18 cellular contexts compared by ENCODE assay signal in the genomic region with DNA sequence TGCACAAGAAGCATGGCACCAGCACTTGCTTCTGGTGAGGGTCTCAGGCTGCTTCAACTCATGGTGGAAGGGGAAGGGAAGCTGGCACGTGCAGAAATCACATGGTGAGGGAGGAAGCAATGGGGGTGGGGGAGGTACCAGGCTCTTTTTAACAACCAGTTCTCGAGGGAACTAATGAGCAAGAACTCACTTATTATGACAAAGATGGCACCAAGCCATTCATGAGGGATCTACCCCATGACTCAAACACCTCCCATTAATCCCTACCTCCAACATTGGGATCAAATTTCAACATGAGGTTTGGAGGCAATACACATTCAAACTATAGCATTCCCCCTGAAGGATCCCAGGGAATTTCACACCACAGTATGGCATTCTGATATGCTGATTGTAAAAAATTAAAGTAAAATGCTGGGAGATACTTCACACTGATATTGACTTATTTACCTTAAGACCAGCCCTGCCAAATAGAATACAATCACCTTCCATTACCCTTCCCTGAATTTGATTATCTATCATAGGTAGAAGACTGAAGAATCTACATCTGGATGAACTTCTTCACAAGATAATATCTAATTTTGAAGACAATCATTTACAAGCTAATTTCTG.
A peak's percentile ranks its signal among the peaks of the same experiment; 100 is the strongest.
DNase-seq lines count a peak whose midpoint lies in the region; ATAC-seq and TF ChIP-seq lines count a peak whose summit lies in the region.
"Had no signal": no experiment of that assay in that cellular context is flagged by ENCODE, and none has a peak within 500 bp of the region (broad histone marks: within the 10 kb centered on the region; RNA-seq: fewer than 3 reads in every experiment).

No MANE protein-coding gene starts in this region.

- no peaks in the 10 kb centered on the region for H3F3A ChIP-seq in PC-3 (ENCODE audit: low read length, unreplicated experiment)

- H3K79me2 ChIP-seq in PC-3 (ENCODE audit: low read length), result no peaks in the 10 kb centered on the region
- H3K79me2 ChIP-seq in osteoblast (ENCODE audit: insufficient read depth, low read length), result no peaks in the 10 kb centered on the region

- H3K27ac ChIP-seq in PC-3 (ENCODE audit: low read length) (no peak overlapping the region), epithelial cell of prostate (no peak overlapping the region), osteoblast (ENCODE audit: low read depth, low read length) (peak overlapping the region; percentile 13)
- H3K27ac ChIP-seq: adrenal gland, colonic mucosa, heart right ventricle had no signal

- TF ChIP-seq CTCF in PC-3 (conservative IDR thresholded peaks at IDR 0.05; ENCODE audit: low read depth, low read length) (no peak), osteoblast (IDR thresholded peaks at IDR 0.05; ENCODE audit: extremely low read depth, low read depth, low read length) (no peak)

- H3K27me3 ChIP-seq in PC-3 (ENCODE audit: low read length), result no peaks in the 10 kb centered on the region
- no peaks in the 10 kb centered on the region for H3K27me3 ChIP-seq in osteoblast (ENCODE audit: insufficient read depth, low read length)
- H3K27me3 ChIP-seq: adrenal gland, BE2C, colonic mucosa, heart right ventricle had no signal

- ATAC-seq in PC-3 (peak; percentile 37), GM21825 (IDR thresholded peaks at IDR 0.05; ENCODE audit: unreplicated experiment) (no peak)
- ATAC-seq: heart right ventricle; stimulated activated effector memory CD8-positive, alpha-beta T cell treated with anti-CD3 and anti-CD28 coated beads, Interleukin-12 subunit alpha, Interleukin-12 subunit beta, amount 100 ng/mL, for 72 hours had no signal

- H3K4me2 ChIP-seq in PC-3 (ENCODE audit: low read length) (no peak overlapping the region), osteoblast (ENCODE audit: insufficient read depth, low read length) (no peak overlapping the region)

- CTCF ChIA-PET in PC-3 (lab: Charles Lee), result no interaction called here

- no peaks in the 10 kb centered on the region for H4K20me1 ChIP-seq in PC-3 (ENCODE audit: low read length)
- no peaks in the 10 kb centered on the region for H4K20me1 ChIP-seq in osteoblast (ENCODE audit: insufficient read depth, low read length)

- H3K9me2 ChIP-seq in PC-3 (replicated peaks; ENCODE audit: low read length), result no peaks in the 10 kb centered on the region; the same call in 1 of the 2 replicates

- DNase-seq in HCEC 1CT, result peak; percentile 65
- peak; percentile 57 for DNase-seq in PC-3
- DNase-seq in epithelial cell of prostate (ENCODE audit: low read depth, low spot score), result peak; percentile 18
- DNase-seq in osteoblast (ENCODE audit: insufficient read length, low spot score, missing footprints), result no peak
- DNase-seq in dedifferentiated amniotic fluid mesenchymal stem cell (ENCODE audit: extremely low spot score), result no peak
- DNase-seq in NCI-H748 treated with DMSO at 0.1 percent for 48 hours (lab: John Stamatoyannopoulos, UW), result no peak
- DNase-seq: activated CD4-positive, alpha-beta T cell treated with anti-CD3 and anti-CD28 coated beads for 1 hour; activated effector memory CD4-positive, alpha-beta T cell treated with anti-CD3 and anti-CD28 coated beads, Interleukin-2, amount 50 U/mL, for 16 hours; adrenal gland; BE2C; colonic mucosa; H7; heart right ventricle; NCI-H1417 treated with DMSO at 0.1 percent for 48 hours; NCI-H2227 treated with DMSO at 0.1 percent for 48 hours; T-helper 9 cell had no signal

- H2AFZ ChIP-seq in PC-3 (ENCODE audit: low read length) (no peak overlapping the region), osteoblast (ENCODE audit: low read length) (no peak overlapping the region)

- H3K4me3 ChIP-seq in PC-3 (ENCODE audit: low read length), result no peak overlapping the region
- H3K4me3 ChIP-seq in osteoblast (ENCODE audit: insufficient read depth, low read length), result no peak overlapping the region
- H3K4me3 ChIP-seq: adrenal gland, colonic mucosa, heart right ventricle had no signal

- H3K9me3 ChIP-seq in PC-3 (ENCODE audit: low read length) (no peaks in the 10 kb centered on the region), osteoblast (ENCODE audit: low read depth, low read length) (no peaks in the 10 kb centered on the region)
- H3K9me3 ChIP-seq: adrenal gland, BE2C, colonic mucosa had no signal

- intact Hi-C loops in PC-3 (cut with micrococcal nuclease), result no loop called here

- POLR2A ChIA-PET in PC-3 (lab: Charles Lee; ENCODE audit: unreplicated experiment), result no interaction called here

- BruUV-seq in PC-3 (replicated peaks; lab: Mats Ljungman, UMichigan), result no TSS peak

- H3K4me1 ChIP-seq in PC-3 (ENCODE audit: insufficient read depth, low read length) (0 out of 2 replicates have a peak, but pooled peaks cover 10% of the 10 kb centered on the region), osteoblast (ENCODE audit: insufficient read depth, low read length) (peaks cover 30% of the 10 kb centered on the region)
- H3K4me1 ChIP-seq: adrenal gland, BE2C, colonic mucosa, heart right ventricle had no signal

- H3K36me3 ChIP-seq in PC-3 (ENCODE audit: low read depth, low read length), result no peaks in the 10 kb centered on the region
- no peaks in the 10 kb centered on the region for H3K36me3 ChIP-seq in osteoblast (ENCODE audit: insufficient read depth, low read length)
- H3K36me3 ChIP-seq: adrenal gland, BE2C, colonic mucosa, heart right ventricle had no signal

- H3K9ac ChIP-seq in PC-3 (ENCODE audit: low read length), result no peak overlapping the region

Comparison
In these comparisons a context has a peak if more than half of its experiments do, and no peak if none do; other contexts are left out.
1. DNase-seq: peak in HCEC 1CT (single experiment), PC-3 (single experiment) and epithelial cell of prostate (single experiment); none in osteoblast (single experiment), dedifferentiated amniotic fluid mesenchymal stem cell (single experiment) and NCI-H748 treated with DMSO at 0.1 percent for 48 hours (single experiment).